7 cellular contexts compared by ENCODE assay signal in genomic region chr2:36882532-36882931, GRCh38.
"Had no signal": no experiment of that assay in that cellular context is flagged by ENCODE, and none has a peak within 500 bp of the region (broad histone marks: within the 10 kb centered on the region; RNA-seq: fewer than 3 reads in every experiment).

No MANE protein-coding gene starts in this region.

- DNase-seq: GM23248, GOT3, H7, HFFc6, IMR-90, KG1 had no signal

- H3K27ac Mint-ChIP-seq: HFFc6 had no signal

- ATAC-seq: HCT116 had no signal

- H3K4me3 Mint-ChIP-seq: HFFc6 had no signal

- H3K9me3 Mint-ChIP-seq: HFFc6 had no signal
